ENCODE assay signal across 1 cellular context in genomic region chr17:6548578-6549330, GRCh38.
A peak's percentile ranks its signal among the peaks of the same experiment; 100 is the strongest.
TF ChIP-seq lines count a peak whose summit lies in the region.

No MANE protein-coding gene starts in this region.

TF ChIP-seq in HepG2, 621 proteins besides CTCF, POLR2A, EP300 and RAD21:
- no peak for TF ChIP-seq HMG20B (CRISPR knock-in tag; conservative IDR thresholded peaks at IDR 0.05)
- no peak for TF ChIP-seq ZNF841 (CRISPR knock-in tag; IDR thresholded peaks at IDR 0.05; ENCODE audit: borderline replicate concordance)
- TF ChIP-seq ZBTB46 (CRISPR knock-in tag; IDR thresholded peaks at IDR 0.05; ENCODE audit: borderline replicate concordance), result no peak
- no peak for TF ChIP-seq KLF11 (CRISPR knock-in tag; IDR thresholded peaks at IDR 0.05)
- no peak for TF ChIP-seq YEATS4 (CRISPR knock-in tag; IDR thresholded peaks at IDR 0.05; ENCODE audit: borderline replicate concordance)
- no peak for TF ChIP-seq ZBTB21 (CRISPR knock-in tag; IDR thresholded peaks at IDR 0.05)
- no peak for TF ChIP-seq GATAD1 (CRISPR knock-in tag; IDR thresholded peaks at IDR 0.05)
- no peak for TF ChIP-seq ZNF414 (CRISPR knock-in tag; IDR thresholded peaks at IDR 0.05)
- TF ChIP-seq CREB1 (IDR thresholded peaks at IDR 0.05), result 0 out of 2 replicates have a peak, but pooled peaks have one; percentile 29
- no peak for TF ChIP-seq CREB1 (CRISPR knock-in tag; IDR thresholded peaks at IDR 0.05)
- TF ChIP-seq ZNF441 (CRISPR knock-in tag; IDR thresholded peaks at IDR 0.05; ENCODE audit: borderline replicate concordance), result peak; percentile 18; the same call in 1 of the 2 replicates
- TF ChIP-seq RFXANK (CRISPR knock-in tag; IDR thresholded peaks at IDR 0.05), result no peak
- no peak for TF ChIP-seq ZNF512B (CRISPR knock-in tag; IDR thresholded peaks at IDR 0.05; ENCODE audit: borderline replicate concordance)
- TF ChIP-seq ZNF17 (CRISPR knock-in tag; IDR thresholded peaks at IDR 0.05), result no peak
- TF ChIP-seq LRRFIP1 (CRISPR knock-in tag; conservative IDR thresholded peaks at IDR 0.05), result no peak
- TF ChIP-seq ZNF292 (CRISPR knock-in tag; IDR thresholded peaks at IDR 0.05; ENCODE audit: borderline replicate concordance, low read depth), result 0 out of 2 replicates have a peak, but pooled peaks have one; percentile 58
- TF ChIP-seq FOXA3 (CRISPR knock-in tag; IDR thresholded peaks at IDR 0.05), result 0 out of 2 replicates have a peak, but pooled peaks have one; percentile 12
- no peak for TF ChIP-seq MED8 (CRISPR knock-in tag; IDR thresholded peaks at IDR 0.05; ENCODE audit: insufficient replicate concordance)
- no peak for TF ChIP-seq ZNF724P (CRISPR knock-in tag; IDR thresholded peaks at IDR 0.05; ENCODE audit: borderline replicate concordance)
- no peak for TF ChIP-seq ZBTB2 (CRISPR knock-in tag; IDR thresholded peaks at IDR 0.05; ENCODE audit: low read depth)
- TF ChIP-seq CBX5 (CRISPR knock-in tag; IDR thresholded peaks at IDR 0.05; ENCODE audit: borderline replicate concordance), result no peak
- no peak; the same call in 1 of the 2 replicates for TF ChIP-seq ZNF687 (CRISPR knock-in tag; IDR thresholded peaks at IDR 0.05)
- no peak for TF ChIP-seq SNAI1 (CRISPR knock-in tag; IDR thresholded peaks at IDR 0.05; ENCODE audit: borderline replicate concordance)
- no peak for TF ChIP-seq ZNF326 (CRISPR knock-in tag; IDR thresholded peaks at IDR 0.05; ENCODE audit: borderline replicate concordance)
- no peak for TF ChIP-seq EEA1 (CRISPR knock-in tag; IDR thresholded peaks at IDR 0.05; ENCODE audit: borderline replicate concordance)
- no peak for TF ChIP-seq REPIN1 (CRISPR knock-in tag; IDR thresholded peaks at IDR 0.05; ENCODE audit: borderline replicate concordance, low read depth)
- no peak for TF ChIP-seq ZNF383 (CRISPR knock-in tag; IDR thresholded peaks at IDR 0.05; ENCODE audit: borderline replicate concordance)
